Comparison of ENCODE assay signal across 8 cellular contexts in the genomic region with DNA sequence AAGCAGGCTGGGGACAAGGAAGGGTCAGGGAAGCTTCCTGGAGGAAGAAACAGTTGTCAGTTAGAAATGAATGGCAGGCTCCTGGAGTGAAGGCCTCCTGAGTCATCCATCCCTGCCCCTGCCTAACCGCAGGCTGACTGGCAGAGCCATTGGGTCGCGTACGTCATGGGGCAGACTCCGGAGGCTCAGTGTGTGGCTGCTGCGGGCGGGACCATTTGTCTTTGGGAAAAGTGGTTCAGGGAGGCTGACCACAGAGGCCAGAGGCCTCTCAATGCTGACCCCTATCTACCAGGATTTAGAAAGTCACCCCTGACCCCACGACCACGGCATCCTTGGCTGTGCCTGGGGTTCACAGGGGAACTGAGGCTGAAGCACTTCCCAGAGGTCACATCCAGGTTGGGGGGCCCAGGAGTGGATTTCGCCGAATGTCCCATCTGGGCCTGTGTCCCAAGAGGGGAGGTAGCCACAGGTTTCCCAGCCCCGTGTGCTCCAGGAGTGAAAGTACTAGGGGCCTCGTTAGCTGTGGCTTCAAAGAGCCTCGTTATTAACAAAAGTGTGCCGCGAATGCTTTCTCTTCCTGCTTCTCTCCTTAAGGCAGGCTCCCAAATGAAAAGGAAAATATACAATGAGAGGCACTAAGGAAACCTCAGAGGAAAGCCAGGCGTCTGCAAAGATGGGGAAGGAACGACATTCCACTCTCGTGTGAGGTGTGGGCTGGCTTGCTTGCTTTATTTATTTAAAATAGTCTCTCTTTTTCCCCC. TPM values are rescaled to one million over a fixed set of nuclear protein-coding genes. Genes with fewer than 3 reads are reported as not detected.
DNase-seq lines count a peak whose midpoint lies in the region; TF ChIP-seq lines count a peak whose summit lies in the region.
"Had no signal": no experiment of that assay in that cellular context is flagged by ENCODE, and none has a peak within 500 bp of the region (broad histone marks: within the 10 kb centered on the region; RNA-seq: fewer than 3 reads in every experiment).

No MANE protein-coding gene starts in this region.

- H3K4me3 ChIP-seq in H7 (ENCODE audit: insufficient read depth, low read depth, low read length) = no peak overlapping the region
- H3K4me3 ChIP-seq in fibroblast of pulmonary artery (replicated peaks; ENCODE audit: low read depth, low read length) = no peak overlapping the region
- no peak overlapping the region for H3K4me3 ChIP-seq in coronary artery
- no peak overlapping the region for H3K4me3 ChIP-seq in HAP-1
- H3K4me3 ChIP-seq: pancreas had no signal

- DNase-seq in H7 = peak; percentile 69
- peak; percentile 2 for DNase-seq in SIG-M5 (lab: John Stamatoyannopoulos, UW)
- peak; percentile 52 for DNase-seq in fibroblast of pulmonary artery (ENCODE audit: low read depth)
- DNase-seq in smooth muscle cell of the brain vasculature (ENCODE audit: low read depth, low spot score) = peak; percentile 46
- DNase-seq in coronary artery (ENCODE audit: low spot score) = no peak
- DNase-seq in KG1 (lab: John Stamatoyannopoulos, UW) = no peak
- DNase-seq in HAP-1 (ENCODE audit: low spot score in 2 of 2) = no peak
- DNase-seq: pancreas had no signal

- in situ Hi-C loops in HAP-1 (cut with MboI; ENCODE audit: low sequenced_read_pairs) = no loop called here

- no peaks in the 10 kb centered on the region for H3K9me3 ChIP-seq in HAP-1
- H3K9me3 ChIP-seq: pancreas had no signal

- H3K36me3 ChIP-seq in H7 (replicated peaks; ENCODE audit: control insufficient read depth, insufficient read depth, low read length) (no peaks in the 10 kb centered on the region), HAP-1 (replicated peaks) (no peaks in the 10 kb centered on the region)
- H3K36me3 ChIP-seq: pancreas had no signal

- H3K27ac ChIP-seq in coronary artery = peak overlapping the region in 1 of 2 donors; percentile 22
- H3K27ac ChIP-seq: pancreas had no signal

- peaks cover 3% of the 10 kb centered on the region; the same call in 1 of the 2 replicates for H3K27me3 ChIP-seq in H7 (ENCODE audit: control insufficient read depth, insufficient read depth, low read length)
- H3K27me3 ChIP-seq in HAP-1 (ENCODE audit: low read depth) = no peaks in the 10 kb centered on the region
- H3K27me3 ChIP-seq: pancreas had no signal

- peaks cover 6% of the 10 kb centered on the region for H3K4me1 ChIP-seq in HAP-1

- TF ChIP-seq CTCF in fibroblast of pulmonary artery (IDR thresholded peaks at IDR 0.05; ENCODE audit: low read length, missing control alignments) (no peak), coronary artery (IDR thresholded peaks at IDR 0.05) (no peak)

RNA-seq across cellular contexts. Expression of gene FLRT1, which starts 58.9 kb away (rescaled TPM):
- total RNA-seq in H7 (2014; rRNA removed; shearing (Covaris generic)) = 0.94 and 1.7 TPM in 2 replicates

Comparison
In these comparisons a context has a peak if more than half of its experiments do, and no peak if none do; other contexts are left out.
1. DNase-seq: peak in H7 (single experiment), SIG-M5 (single experiment), fibroblast of pulmonary artery (single experiment) and smooth muscle cell of the brain vasculature (single experiment); none in coronary artery (single experiment), KG1 (single experiment) and HAP-1 (0 of 2).